Comparison of ENCODE assay signal across 1 cellular context in genomic region chr11:37006563-37006962, GRCh38.
A peak's percentile ranks its signal among the peaks of the same experiment; 100 is the strongest.
TF ChIP-seq lines count a peak whose summit lies in the region.

No MANE protein-coding gene starts in this region.

TF ChIP-seq in HepG2, 621 proteins besides CTCF, POLR2A, EP300 and RAD21:
- TF ChIP-seq CREB1 (IDR thresholded peaks at IDR 0.05) (peak; percentile 55), CREB1 (CRISPR knock-in tag; IDR thresholded peaks at IDR 0.05) (no peak), ZNF207 (IDR thresholded peaks at IDR 0.05; ENCODE audit: borderline replicate concordance) (no peak), KMT2B (CRISPR knock-in tag; IDR thresholded peaks at IDR 0.05) (no peak), ATF7 (IDR thresholded peaks at IDR 0.05) (peak; percentile 81), ATF7 (CRISPR knock-in tag; IDR thresholded peaks at IDR 0.05) (no peak), MYC (CRISPR knock-in tag; IDR thresholded peaks at IDR 0.05; ENCODE audit: borderline replicate concordance) (no peak)
